Comparison of ENCODE assay signal across 23 cellular contexts in the genomic region with DNA sequence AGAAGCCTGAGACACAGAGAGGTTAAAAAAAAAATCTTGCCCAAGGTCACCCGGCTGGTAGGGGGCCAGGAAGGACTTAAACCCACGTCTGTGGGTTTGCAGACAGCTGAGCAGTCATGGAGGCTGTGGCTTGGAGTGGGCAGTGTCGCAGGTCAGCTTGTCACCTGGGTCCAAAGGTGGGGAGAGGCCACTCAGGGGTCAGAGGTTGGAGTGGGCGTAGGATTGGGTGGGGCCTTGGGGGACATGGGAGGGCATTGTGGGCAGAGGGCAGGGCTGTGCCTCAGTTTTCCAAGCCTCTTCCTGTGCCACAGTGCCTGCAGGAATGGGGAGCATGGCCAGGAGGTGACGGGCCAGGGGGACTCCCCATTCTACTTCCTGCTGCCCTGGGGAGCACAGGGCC. TPM values are rescaled to one million over a fixed set of nuclear protein-coding genes. Genes with fewer than 3 reads are reported as not detected.
DNase-seq lines count a peak whose midpoint lies in the region; ATAC-seq and TF ChIP-seq lines count a peak whose summit lies in the region.
"Had no signal": no experiment of that assay in that cellular context is flagged by ENCODE, and none has a peak within 500 bp of the region (broad histone marks: within the 10 kb centered on the region; RNA-seq: fewer than 3 reads in every experiment).

No MANE protein-coding gene starts in this region.

- H3K27me3 Mint-ChIP-seq in CD4-positive, alpha-beta T cell, result peaks cover 10% of the 10 kb centered on the region
- H3K27me3 Mint-ChIP-seq in chondrocyte (ENCODE audit: low read depth) (peaks cover 2% of the 10 kb centered on the region), neural progenitor cell (ENCODE audit: insufficient read depth, low read depth) (peaks cover 11% of the 10 kb centered on the region)

- H3K4me3 ChIP-seq in KMS-11 (IDR thresholded peaks at IDR 0.05; ENCODE audit: insufficient read depth, low read depth, low read length) (no peak overlapping the region), neural progenitor cell (no peak overlapping the region), sigmoid colon (no peak overlapping the region)
- H3K4me3 ChIP-seq: BLaER1, colonic mucosa, gastroesophageal sphincter, left lung had no signal

- no peaks in the 10 kb centered on the region for H3K27me3 ChIP-seq in CD4-positive, alpha-beta T cell (ENCODE audit: control insufficient read depth, insufficient read depth, low read length)
- H3K27me3 ChIP-seq in KMS-11 (ENCODE audit: insufficient read depth, low read depth) (no peaks in the 10 kb centered on the region), neural progenitor cell (peaks cover 24% of the 10 kb centered on the region), sigmoid colon (peaks cover 17 to 33% (median 30%) of the 10 kb centered on the region in 3 donors)

- peak in 1 of 10 experiments; percentile 26 for DNase-seq in CD4-positive, alpha-beta T cell
- DNase-seq in chondrocyte (ENCODE audit: low spot score) (peak; percentile 57), neural progenitor cell (ENCODE audit: low spot score) (no peak), epidermal melanocyte (ENCODE audit: insufficient read length, low spot score) (no peak), sigmoid colon (no peak), mucosa of gallbladder (ENCODE audit: low spot score) (no peak)
- DNase-seq: activated gamma-delta T cell treated with Interleukin-2 at 50 U/mL for 16 hours, activated T-cell treated with anti-CD3 and anti-CD28 coated beads for 4 hours, colonic mucosa, DND-41, HCEC 1CT, immature natural killer cell, left lung, NCI-H1417, NCI-H2081 treated with DMSO at 0.1 percent for 48 hours, NCI-H226, occipital lobe, SK-N-SH, trophoblast cell had no signal

- no peak for TF ChIP-seq EP300 in sigmoid colon (IDR thresholded peaks at IDR 0.05)

- TF ChIP-seq CTCF in CD4-positive, alpha-beta T cell (IDR thresholded peaks at IDR 0.05), result no peak
- no peak for TF ChIP-seq CTCF in KMS-11 (conservative IDR thresholded peaks at IDR 0.05; ENCODE audit: low read depth, low read length)
- no peak for TF ChIP-seq CTCF in chondrocyte (IDR thresholded peaks at IDR 0.05)
- no peak for TF ChIP-seq CTCF in neural progenitor cell (IDR thresholded peaks at IDR 0.05)
- no peak for TF ChIP-seq CTCF in sigmoid colon (IDR thresholded peaks at IDR 0.05)

- H2AFZ ChIP-seq in KMS-11 (ENCODE audit: low read depth) (no peak overlapping the region), neural progenitor cell (replicated peaks) (no peak overlapping the region)

- no peaks in the 10 kb centered on the region for H4K20me1 ChIP-seq in KMS-11 (ENCODE audit: insufficient read depth)
- H4K20me1 ChIP-seq in neural progenitor cell (ENCODE audit: low read depth), result no peaks in the 10 kb centered on the region
- H4K20me1 ChIP-seq: BLaER1 had no signal

- H3K4me2 ChIP-seq in KMS-11 (peak overlapping the region; percentile 77), neural progenitor cell (no peak overlapping the region)
- H3K4me2 ChIP-seq: BLaER1, SK-N-SH had no signal

- no peak for TF ChIP-seq POLR2A in sigmoid colon (IDR thresholded peaks at IDR 0.05)

- intact Hi-C loops in CD4-positive, alpha-beta T cell (cut with DNase I, micrococcal nuclease), result no loop called here
- intact Hi-C loops in sigmoid colon (cut with DNase I), result no loop called here

- H3K27ac ChIP-seq in CD4-positive, alpha-beta T cell (ENCODE audit: low read depth, low read length), result no peak overlapping the region
- H3K27ac ChIP-seq in KMS-11 (peak overlapping the region; percentile 77), neural progenitor cell (no peak overlapping the region), sigmoid colon (no peak overlapping the region)
- H3K27ac ChIP-seq: BLaER1, colonic mucosa, gastroesophageal sphincter, left lung had no signal

- POLR2A ChIA-PET in CD4-positive, alpha-beta T cell (lab: Charles Lee), result no interaction called here

- H3K36me3 ChIP-seq in KMS-11 (ENCODE audit: insufficient read depth) (no peaks in the 10 kb centered on the region), neural progenitor cell (no peaks in the 10 kb centered on the region), sigmoid colon (no peaks in the 10 kb centered on the region)
- H3K36me3 ChIP-seq: BLaER1, colonic mucosa, gastroesophageal sphincter, left lung had no signal

- CTCF ChIA-PET in CD4-positive, alpha-beta T cell (lab: Charles Lee), result interaction anchor here (1.4 kb wide), 1 partner anchor 10 kb away, joined by 5 read pairs; no protein-coding TSS in a partner anchor

- 25 to 58% methylated on average over 5 of the region's 5 CpGs for WGBS in sigmoid colon, 2 donors

- H3K9ac ChIP-seq in KMS-11, result peak overlapping the region; percentile 10; the same call in 1 of the 2 replicates
- H3K9ac ChIP-seq in neural progenitor cell, result no peak overlapping the region
- H3K9ac ChIP-seq: BLaER1, SK-N-SH had no signal

- no peaks in the 10 kb centered on the region for H3K9me3 ChIP-seq in CD4-positive, alpha-beta T cell (ENCODE audit: control insufficient read depth, low read length)
- no peaks in the 10 kb centered on the region for H3K9me3 ChIP-seq in neural progenitor cell (ENCODE audit: low read depth)
- H3K9me3 ChIP-seq in sigmoid colon, result no peaks in the 10 kb centered on the region
- H3K9me3 ChIP-seq: BLaER1, colonic mucosa, gastroesophageal sphincter, left lung, SK-N-SH had no signal

- H3K27ac Mint-ChIP-seq in CD4-positive, alpha-beta T cell, result no peak overlapping the region
- H3K27ac Mint-ChIP-seq in chondrocyte (ENCODE audit: unreplicated experiment), result no peak overlapping the region
- peak overlapping the region; percentile 74 for H3K27ac Mint-ChIP-seq in neural progenitor cell
- H3K27ac Mint-ChIP-seq: immature natural killer cell; T-helper 1 cell treated with Interleukin-12 subunit alpha and Interleukin-12 subunit beta and Interleukin-4 antibody, amounts not matched to agents 30 μg/mL and 1 μg/mL, for 36 hours had no signal

- no peaks in the 10 kb centered on the region for H3K9me3 Mint-ChIP-seq in CD4-positive, alpha-beta T cell
- H3K9me3 Mint-ChIP-seq in chondrocyte (ENCODE audit: low read depth) (no peaks in the 10 kb centered on the region), neural progenitor cell (no peaks in the 10 kb centered on the region)
- H3K9me3 Mint-ChIP-seq: immature natural killer cell; T-helper 1 cell treated with Interleukin-12 subunit alpha and Interleukin-12 subunit beta and Interleukin-4 antibody, amounts not matched to agents 30 μg/mL and 1 μg/mL, for 36 hours had no signal

- no peaks in the 10 kb centered on the region for H3K79me2 ChIP-seq in KMS-11 (ENCODE audit: insufficient read depth, low read depth)
- H3K79me2 ChIP-seq in neural progenitor cell (ENCODE audit: low read depth), result no peaks in the 10 kb centered on the region

- no peak for ATAC-seq in CD4-positive, alpha-beta T cell (ENCODE audit: poor library complexity)
- ATAC-seq: gastroesophageal sphincter, left lung had no signal

- peaks cover 63% of the 10 kb centered on the region for H3K4me1 ChIP-seq in KMS-11 (ENCODE audit: low read depth, poor library complexity, severe bottlenecking)
- peaks cover 34% of the 10 kb centered on the region for H3K4me1 ChIP-seq in neural progenitor cell
- H3K4me1 ChIP-seq in sigmoid colon, result peaks cover 0 to 28% (median 20%) of the 10 kb centered on the region in 4 donors

- H3K4me3 Mint-ChIP-seq in CD4-positive, alpha-beta T cell, result peak overlapping the region; percentile 39
- H3K4me3 Mint-ChIP-seq in chondrocyte (ENCODE audit: unreplicated experiment) (no peak overlapping the region), neural progenitor cell (no peak overlapping the region)
- H3K4me3 Mint-ChIP-seq: immature natural killer cell; T-helper 1 cell treated with Interleukin-12 subunit alpha and Interleukin-12 subunit beta and Interleukin-4 antibody, amounts not matched to agents 30 μg/mL and 1 μg/mL, for 36 hours had no signal

- peaks cover 17% of the 10 kb centered on the region for H3K4me1 Mint-ChIP-seq in CD4-positive, alpha-beta T cell (ENCODE audit: low read depth)
- H3K4me1 Mint-ChIP-seq in chondrocyte (ENCODE audit: low read depth) (peaks cover 27% of the 10 kb centered on the region), neural progenitor cell (peaks cover 64% of the 10 kb centered on the region)

- H3F3A ChIP-seq in neural progenitor cell (ENCODE audit: low read depth), result peaks cover 23% of the 10 kb centered on the region

- no peaks in the 10 kb centered on the region for H3K36me3 Mint-ChIP-seq in CD4-positive, alpha-beta T cell (ENCODE audit: low read depth)
- H3K36me3 Mint-ChIP-seq in chondrocyte (ENCODE audit: low read depth), result no peaks in the 10 kb centered on the region
- no peaks in the 10 kb centered on the region for H3K36me3 Mint-ChIP-seq in neural progenitor cell

RNA-seq across cellular contexts. Expression of gene NDRG4, which starts 2.0 kb away (rescaled TPM):
- total RNA-seq in CD4-positive, alpha-beta T cell, result 1 to 10 TPM; 2.8 to 3.2 TPM
- total RNA-seq in chondrocyte (5.8 to 8.7 TPM (median 6.0 TPM) in 3 replicates), neural progenitor cell (ENCODE audit: low replicate concordance) (14.6 and 18.8 TPM in 2 replicates), sigmoid colon (10 to 100 TPM in 3 of 4 donors, 1 to 10 TPM in 1; 6.4 to 21.0 (median 16.8) TPM), mucosa of gallbladder (5.6 TPM)
- polyA plus RNA-seq in sigmoid colon, result 10 to 100 TPM in 1 of 3 donors, 1 to 10 TPM in 2; 3.6 to 17.3 (median 9.4) TPM

RNA-seq across cellular contexts. Expression of gene SETD6, which starts 17.4 kb away (rescaled TPM):
- 10 to 100 TPM; 21.9 to 25.5 TPM for total RNA-seq in CD4-positive, alpha-beta T cell
- total RNA-seq in chondrocyte, result 10.4 to 16.4 TPM (median 13.0 TPM) in 3 replicates
- 25.0 and 34.8 TPM in 2 replicates for total RNA-seq in neural progenitor cell (ENCODE audit: low replicate concordance)
- total RNA-seq in sigmoid colon, result 10 to 100 TPM; 15.5 to 23.5 (median 19.9) TPM
- polyA plus RNA-seq in sigmoid colon, result 10 to 100 TPM in 1 of 3 donors, 1 to 10 TPM in 2; 3.6 to 11.6 (median 4.6) TPM
- total RNA-seq in mucosa of gallbladder, result 24.3 TPM
